In the genomic region with DNA sequence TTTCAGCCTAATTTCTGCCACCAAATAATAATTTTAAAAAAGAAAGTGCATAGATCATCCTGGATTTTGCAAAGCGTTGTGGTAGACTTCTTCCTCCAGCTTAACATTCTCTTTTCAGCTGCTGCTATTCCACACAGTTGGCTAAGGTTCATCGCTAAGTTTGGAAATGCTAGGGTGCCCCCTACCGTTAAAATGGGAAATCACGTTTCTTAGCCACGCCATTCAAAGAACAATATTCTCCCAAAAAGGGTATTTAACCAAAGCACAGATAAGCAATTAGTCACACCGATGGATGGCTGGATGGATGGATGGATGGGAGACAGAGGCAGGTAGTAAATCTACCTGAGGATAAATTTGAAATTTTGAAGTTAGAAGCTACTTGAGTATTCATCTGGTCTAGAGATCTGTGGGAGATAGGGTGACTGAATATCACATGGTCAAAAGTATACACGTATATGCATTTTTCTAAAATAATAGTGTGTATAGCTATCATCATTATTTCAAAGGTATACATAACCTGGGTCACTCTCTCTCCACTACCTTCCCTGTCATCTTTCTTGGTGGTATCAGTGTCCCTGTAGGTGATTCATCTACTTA, we compare ENCODE assay signal across 8 cellular contexts.
DNase-seq lines count a peak whose midpoint lies in the region; ATAC-seq and TF ChIP-seq lines count a peak whose summit lies in the region.

No MANE protein-coding gene starts in this region.

- peaks cover 6% of the 10 kb centered on the region for H3K4me1 Mint-ChIP-seq in Calu3 (ENCODE audit: low read depth, unreplicated experiment)
- H3K4me1 Mint-ChIP-seq in osteocyte (ENCODE audit: unreplicated experiment): peaks cover 1% of the 10 kb centered on the region

- no TSS peak for BruUV-seq in Calu3 (replicated peaks; lab: Mats Ljungman, UMichigan)

- H3K27me3 ChIP-seq in foreskin keratinocyte: no peaks in the 10 kb centered on the region

- ATAC-seq in GM19035 (IDR thresholded peaks at IDR 0.05; ENCODE audit: unreplicated experiment): peak; percentile 96
- peak; percentile 94 for ATAC-seq in HG03139 (IDR thresholded peaks at IDR 0.05; ENCODE audit: unreplicated experiment)
- ATAC-seq in foreskin keratinocyte: peak; percentile 87
- no peak for ATAC-seq in omental fat pad (ENCODE audit: low FRiP score)

- H3K4me1 ChIP-seq in foreskin keratinocyte: no peaks in the 10 kb centered on the region

- H3K4me3 Mint-ChIP-seq in Calu3 (ENCODE audit: low read depth, unreplicated experiment): no peak overlapping the region
- H3K4me3 Mint-ChIP-seq in osteocyte (ENCODE audit: unreplicated experiment): no peak overlapping the region

- DNase-seq in Calu3: peak; percentile 66
- peak; percentile 12 for DNase-seq in NCI-H446 treated with DMSO at 0.1 percent for 48 hours (lab: John Stamatoyannopoulos, UW)
- peak; percentile 6 for DNase-seq in activated T-cell treated with anti-CD3 and anti-CD28 coated beads for 48 hours (ENCODE audit: low read depth)
- peak in 1 of 2 donors; percentile 48 for DNase-seq in foreskin keratinocyte
- DNase-seq in osteocyte (ENCODE audit: extremely low spot score, unreplicated experiment): no peak
- no peak for DNase-seq in omental fat pad (ENCODE audit: low spot score)

- H3K36me3 Mint-ChIP-seq in Calu3 (ENCODE audit: insufficient read depth, unreplicated experiment): no peaks in the 10 kb centered on the region
- no peaks in the 10 kb centered on the region for H3K36me3 Mint-ChIP-seq in osteocyte (ENCODE audit: unreplicated experiment)

- CTCF ChIA-PET in Calu3 (lab: Charles Lee): interaction anchor here (0.8 to 3.2 kb wide), 3 partner anchors 518 to 813 kb away, joined by 3 to 31 read pairs (median 4); no protein-coding TSS in a partner anchor

- peak; percentile 54 for TF ChIP-seq CTCF in Calu3 (IDR thresholded peaks at IDR 0.05; ENCODE audit: unreplicated experiment)
- peak; percentile 83 for TF ChIP-seq CTCF in foreskin keratinocyte (conservative IDR thresholded peaks at IDR 0.05)
- TF ChIP-seq CTCF in osteocyte (IDR thresholded peaks at IDR 0.05): peak; percentile 82
- peak in 1 of 3 donors; percentile 15 for TF ChIP-seq CTCF in omental fat pad (IDR thresholded peaks at IDR 0.05)

- no peaks in the 10 kb centered on the region for H3K9me3 Mint-ChIP-seq in Calu3 (ENCODE audit: low read depth, unreplicated experiment)
- H3K9me3 Mint-ChIP-seq in osteocyte (ENCODE audit: unreplicated experiment): no peaks in the 10 kb centered on the region

- no peak overlapping the region for H3K27ac Mint-ChIP-seq in Calu3 (ENCODE audit: unreplicated experiment)
- H3K27ac Mint-ChIP-seq in osteocyte (ENCODE audit: unreplicated experiment): no peak overlapping the region

- H3K27me3 Mint-ChIP-seq in Calu3 (ENCODE audit: unreplicated experiment) (peaks cover 15% of the 10 kb centered on the region), osteocyte (ENCODE audit: unreplicated experiment) (peaks cover 47% of the 10 kb centered on the region)

- intact Hi-C loops in Calu3 (cut with micrococcal nuclease; ENCODE audit: unreplicated experiment): loop anchor here (1.0 to 10.0 kb wide), 6 partner anchors 132 to 821 kb away; no protein-coding TSS in a partner anchor

- no peak overlapping the region for H3K27ac ChIP-seq in foreskin keratinocyte

Comparison
In these comparisons a context has a peak if more than half of its experiments do, and no peak if none do; other contexts are left out.
1. DNase-seq: peak in Calu3 (single experiment), NCI-H446 treated with DMSO at 0.1 percent for 48 hours (single experiment) and activated T-cell treated with anti-CD3 and anti-CD28 coated beads for 48 hours (single experiment); none in osteocyte (single experiment) and omental fat pad (single experiment).